In the genomic region with DNA sequence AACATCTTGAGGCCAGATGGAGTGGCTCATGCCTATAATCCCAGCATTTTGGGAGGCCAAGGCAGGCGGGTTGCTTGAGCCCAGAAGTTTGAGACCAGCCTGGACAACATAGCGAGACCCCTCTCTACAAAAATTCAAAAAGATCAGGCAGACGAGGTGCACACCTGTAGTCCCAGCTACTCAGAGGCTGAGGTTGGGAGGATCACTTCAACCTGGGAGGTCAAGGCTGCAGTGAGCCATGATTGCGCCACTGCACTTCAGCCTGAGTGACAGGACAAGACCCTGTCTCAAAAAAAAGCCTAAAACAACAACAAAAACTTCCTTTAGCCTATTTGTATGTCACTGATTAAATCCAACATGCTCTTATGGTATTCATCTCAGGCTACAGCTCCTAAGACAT, we compare ENCODE assay signal across 12 cellular contexts. TPM values are rescaled to one million over a fixed set of nuclear protein-coding genes. Genes with fewer than 3 reads are reported as not detected.
A peak's percentile ranks its signal among the peaks of the same experiment; 100 is the strongest.
DNase-seq lines count a peak whose midpoint lies in the region; ATAC-seq and TF ChIP-seq lines count a peak whose summit lies in the region.
"Had no signal": no experiment of that assay in that cellular context is flagged by ENCODE, and none has a peak within 500 bp of the region (broad histone marks: within the 10 kb centered on the region; RNA-seq: fewer than 3 reads in every experiment).

No MANE protein-coding gene starts in this region.

- peaks cover 24% of the 10 kb centered on the region for H3K36me3 Mint-ChIP-seq in activated CD4-positive, alpha-beta T cell treated with anti-CD3 and anti-CD28 coated beads, Interleukin-2, amount 10 ng/mL, durations not matched to agents 7 days and 5 days (ENCODE audit: low read depth)
- peaks cover 7% of the 10 kb centered on the region for H3K36me3 Mint-ChIP-seq in stimulated activated effector memory CD8-positive, alpha-beta T cell treated with anti-CD3 and anti-CD28 coated beads, Interleukin-12 subunit alpha, Interleukin-12 subunit beta, amount 100 ng/mL, for 72 hours

- TF ChIP-seq CTCF in VCaP (conservative IDR thresholded peaks at IDR 0.05) (no peak), right atrium auricular region (IDR thresholded peaks at IDR 0.05) (no peak), BE2C (IDR thresholded peaks at IDR 0.05; ENCODE audit: low read depth, low read length) (no peak)

- H3K27ac Mint-ChIP-seq in activated CD4-positive, alpha-beta T cell treated with anti-CD3 and anti-CD28 coated beads, Interleukin-2, amount 10 ng/mL, durations not matched to agents 7 days and 5 days, result peak overlapping the region; percentile 88
- H3K27ac Mint-ChIP-seq in stimulated activated effector memory CD8-positive, alpha-beta T cell treated with anti-CD3 and anti-CD28 coated beads, Interleukin-12 subunit alpha, Interleukin-12 subunit beta, amount 100 ng/mL, for 72 hours, result peak overlapping the region; percentile 75

- no peak overlapping the region for H3K4me3 ChIP-seq in right atrium auricular region
- H3K4me3 ChIP-seq in BE2C (ENCODE audit: low read depth, low read length), result no peak overlapping the region

- H3K36me3 ChIP-seq in right atrium auricular region (no peaks in the 10 kb centered on the region), BE2C (no peaks in the 10 kb centered on the region)

- CTCF ChIA-PET in activated CD4-positive, alpha-beta T cell treated with anti-CD3 and anti-CD28 coated beads, Interleukin-2, amount 10 ng/mL, durations not matched to agents 7 days and 5 days (lab: Charles Lee), result interaction anchor here (1.2 to 2.0 kb wide), 3 partner anchors 9 to 60 kb away, joined by 3 to 7 read pairs (median 6); no protein-coding TSS in a partner anchor

- peaks cover 3% of the 10 kb centered on the region for H3K9me3 Mint-ChIP-seq in activated CD4-positive, alpha-beta T cell treated with anti-CD3 and anti-CD28 coated beads, Interleukin-2, amount 10 ng/mL, durations not matched to agents 7 days and 5 days
- H3K9me3 Mint-ChIP-seq in stimulated activated effector memory CD8-positive, alpha-beta T cell treated with anti-CD3 and anti-CD28 coated beads, Interleukin-12 subunit alpha, Interleukin-12 subunit beta, amount 100 ng/mL, for 72 hours, result no peaks in the 10 kb centered on the region

- H3K27me3 ChIP-seq in right atrium auricular region (no peaks in the 10 kb centered on the region), BE2C (no peaks in the 10 kb centered on the region)

- H3K27ac ChIP-seq in VCaP (peak overlapping the region; percentile 22), right atrium auricular region (peak overlapping the region; percentile 29 to 30)

- peaks cover 58% of the 10 kb centered on the region for H3K4me1 Mint-ChIP-seq in activated CD4-positive, alpha-beta T cell treated with anti-CD3 and anti-CD28 coated beads, Interleukin-2, amount 10 ng/mL, durations not matched to agents 7 days and 5 days
- peaks cover 21% of the 10 kb centered on the region for H3K4me1 Mint-ChIP-seq in stimulated activated effector memory CD8-positive, alpha-beta T cell treated with anti-CD3 and anti-CD28 coated beads, Interleukin-12 subunit alpha, Interleukin-12 subunit beta, amount 100 ng/mL, for 72 hours

- POLR2A ChIA-PET in activated CD4-positive, alpha-beta T cell treated with anti-CD3 and anti-CD28 coated beads, Interleukin-2, amount 10 ng/mL, durations not matched to agents 7 days and 5 days (lab: Charles Lee), result no interaction called here

- H3K4me3 Mint-ChIP-seq in activated CD4-positive, alpha-beta T cell treated with anti-CD3 and anti-CD28 coated beads, Interleukin-2, amount 10 ng/mL, durations not matched to agents 7 days and 5 days, result peak overlapping the region; percentile 31
- H3K4me3 Mint-ChIP-seq in stimulated activated effector memory CD8-positive, alpha-beta T cell treated with anti-CD3 and anti-CD28 coated beads, Interleukin-12 subunit alpha, Interleukin-12 subunit beta, amount 100 ng/mL, for 72 hours, result no peak overlapping the region

- DNase-seq in activated CD4-positive, alpha-beta T cell treated with anti-CD3 and anti-CD28 coated beads, Interleukin-2, amount 10 ng/mL, durations not matched to agents 7 days and 5 days, result no peak
- DNase-seq in activated CD4-positive, alpha-beta T cell treated with anti-CD3 and anti-CD28 coated beads for 4 hours, result no peak
- no peak for DNase-seq in right atrium auricular region (ENCODE audit: low spot score)
- no peak for DNase-seq in stimulated activated effector memory CD8-positive, alpha-beta T cell treated with anti-CD3 and anti-CD28 coated beads, Interleukin-12 subunit alpha, Interleukin-12 subunit beta, amount 100 ng/mL, for 72 hours (ENCODE audit: low spot score in 2 of 2)
- no peak for DNase-seq in BE2C
- DNase-seq in activated CD8-positive, alpha-beta memory T cell treated with anti-CD3 and anti-CD28 coated beads, Interleukin-2, amount 50 U/mL, for 48 hours, result no peak
- DNase-seq: glutamatergic neuron; NCI-H1930; stimulated activated CD4-positive, alpha-beta T cell treated with anti-CD3 and anti-CD28 coated beads, Interleukin-4, amount 100 ng/mL, for 1 hour; trophoblast cell had no signal

- H3K9me3 ChIP-seq in right atrium auricular region (no peaks in the 10 kb centered on the region), BE2C (no peaks in the 10 kb centered on the region; the same call in 1 of the 2 replicates)

- H3K27me3 Mint-ChIP-seq in activated CD4-positive, alpha-beta T cell treated with anti-CD3 and anti-CD28 coated beads, Interleukin-2, amount 10 ng/mL, durations not matched to agents 7 days and 5 days, result no peaks in the 10 kb centered on the region

- no peak for ATAC-seq in stimulated activated effector memory CD8-positive, alpha-beta T cell treated with anti-CD3 and anti-CD28 coated beads, Interleukin-12 subunit alpha, Interleukin-12 subunit beta, amount 100 ng/mL, for 72 hours
- no peak for ATAC-seq in GM19467 (IDR thresholded peaks at IDR 0.05; ENCODE audit: unreplicated experiment)

- H3K4me1 ChIP-seq in right atrium auricular region (peaks cover 0 to 13% of the 10 kb centered on the region in 2 donors), BE2C (no peaks in the 10 kb centered on the region)

RNA-seq across cellular contexts. Expression of a gene that starts 6.8 kb away (rescaled TPM):
- total RNA-seq in activated CD4-positive, alpha-beta T cell treated with anti-CD3 and anti-CD28 coated beads, Interleukin-2, amount 10 ng/mL, durations not matched to agents 7 days and 5 days, result 10 to 100 TPM; 24.6 to 24.7 TPM
- 1 to 10 TPM; 4.0 to 4.9 TPM for total RNA-seq in right atrium auricular region
- 0.32 TPM for polyA plus RNA-seq in BE2C (2012; ENCODE audit: insufficient read depth, insufficient read length, low read depth)

RNA-seq across cellular contexts. Expression of a gene that starts 14.9 kb away (rescaled TPM):
- total RNA-seq in activated CD4-positive, alpha-beta T cell treated with anti-CD3 and anti-CD28 coated beads, Interleukin-2, amount 10 ng/mL, durations not matched to agents 7 days and 5 days, result 10 to 100 TPM; 24.4 to 30.9 TPM
- total RNA-seq in right atrium auricular region, result 1 to 10 TPM; 1.8 to 8.2 TPM
- not detected for polyA plus RNA-seq in BE2C (2012; ENCODE audit: insufficient read depth, insufficient read length, low read depth)

Comparison
In these comparisons a context has a peak if more than half of its experiments do, and no peak if none do; other contexts are left out.
1. RNA of a gene that starts 6.8 kb away (total RNA-seq): 24.6 to 24.7 TPM in activated CD4-positive, alpha-beta T cell treated with anti-CD3 and anti-CD28 coated beads, Interleukin-2, amount 10 ng/mL, durations not matched to agents 7 days and 5 days; 4.0 to 4.9 TPM in right atrium auricular region; every median in the first group is over 4 times any median in the second.